17 cellular contexts compared by ENCODE assay signal in the genomic region with DNA sequence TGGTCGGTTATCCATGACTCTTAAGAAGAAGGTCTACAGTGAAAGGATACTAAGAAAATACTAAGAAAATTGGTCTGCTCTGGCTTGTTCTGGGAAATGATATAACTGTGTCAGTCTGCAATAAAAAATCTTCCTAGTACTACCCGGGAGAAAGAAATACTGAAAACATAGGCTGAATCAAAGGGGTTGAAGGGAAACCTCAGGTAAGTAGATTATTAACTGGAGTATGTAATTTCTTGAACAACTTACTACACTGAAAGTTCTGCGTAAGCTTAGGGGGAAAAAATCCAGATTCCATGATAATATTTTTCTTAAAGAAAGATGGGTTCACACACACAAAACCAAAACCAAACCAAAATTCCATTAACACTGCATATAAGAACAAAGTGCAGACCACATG.
"Had no signal": no experiment of that assay in that cellular context is flagged by ENCODE, and none has a peak within 500 bp of the region (broad histone marks: within the 10 kb centered on the region; RNA-seq: fewer than 3 reads in every experiment).

No MANE protein-coding gene starts in this region.

- DNase-seq: activated CD4-positive, alpha-beta T cell treated with anti-CD3 and anti-CD28 coated beads for 1 hour; activated CD8-positive, alpha-beta memory T cell treated with anti-CD3 and anti-CD28 coated beads for 24 hours; activated gamma-delta T cell; anterior cingulate cortex; glutamatergic neuron; left colon; naive thymus-derived CD4-positive, alpha-beta T cell; sigmoid colon; stimulated activated CD4-positive, alpha-beta T cell treated with anti-CD3 and anti-CD28 coated beads, Interleukin-15, amount 100 ng/mL, for 24 hours; stimulated activated CD4-positive, alpha-beta T cell treated with anti-CD3 and anti-CD28 coated beads, Interleukin-4, amount 100 ng/mL, for 4 hours; substantia nigra; T-helper 9 cell; trophoblast cell had no signal

- H3K9me3 Mint-ChIP-seq: naive thymus-derived CD4-positive, alpha-beta T cell had no signal

- ATAC-seq: left colon; naive thymus-derived CD4-positive, alpha-beta T cell had no signal

- H3K27ac ChIP-seq: esophagus muscularis mucosa, sigmoid colon, SJSA1 had no signal

- H3K27me3 ChIP-seq: esophagus muscularis mucosa, sigmoid colon, SJSA1 had no signal

- H3K36me3 ChIP-seq: sigmoid colon had no signal

- H3K27ac Mint-ChIP-seq: activated naive CD8-positive, alpha-beta T cell had no signal

- H3K9me3 ChIP-seq: esophagus muscularis mucosa, sigmoid colon, SJSA1 had no signal

- H3K4me3 ChIP-seq: esophagus muscularis mucosa, lung, sigmoid colon, SJSA1 had no signal

- H3K4me1 ChIP-seq: SJSA1 had no signal

- H3K27me3 Mint-ChIP-seq: activated naive CD8-positive, alpha-beta T cell; naive thymus-derived CD4-positive, alpha-beta T cell had no signal

- H3K4me3 Mint-ChIP-seq: activated naive CD8-positive, alpha-beta T cell; naive thymus-derived CD4-positive, alpha-beta T cell had no signal
